In genomic region chr11:86196291-86196690, GRCh38 we compare ENCODE assay signal across 1 cellular context.
TF ChIP-seq lines count a peak whose summit lies in the region.

No MANE protein-coding gene starts in this region.

TF ChIP-seq in K562, 482 proteins besides CTCF, POLR2A, EP300 and RAD21 (continued from another document and continues in another):
- TF ChIP-seq CHD7 (IDR thresholded peaks at IDR 0.05; ENCODE audit: low read depth, low read length) = no peak
- TF ChIP-seq THRA (IDR thresholded peaks at IDR 0.05) = no peak
- no peak for TF ChIP-seq E2F4 (CRISPR knock-in tag; IDR thresholded peaks at IDR 0.05; ENCODE audit: low read depth)
- TF ChIP-seq ZNF354B (CRISPR knock-in tag; IDR thresholded peaks at IDR 0.05) = no peak
- TF ChIP-seq KDM5B (IDR thresholded peaks at IDR 0.05; ENCODE audit: insufficient replicate concordance, low read depth, low read length) = no peak
- TF ChIP-seq SMAD2 (IDR thresholded peaks at IDR 0.05; ENCODE audit: low read depth, low read length) = no peak
- TF ChIP-seq GTF3C2 (IDR thresholded peaks at IDR 0.05; ENCODE audit: borderline replicate concordance, extremely low read depth, insufficient read length) = no peak
- TF ChIP-seq JUND (IDR thresholded peaks at IDR 0.05; ENCODE audit: borderline replicate concordance, low read depth, low read length) = no peak; the same call in 1 of the 2 replicates
- peak; percentile 19; the same call in 1 of the 3 replicates for TF ChIP-seq JUND (tag; IDR thresholded peaks at IDR 0.05; ENCODE audit: borderline replicate concordance, low read depth, low read length)
- TF ChIP-seq CREB3L1 (IDR thresholded peaks at IDR 0.05; ENCODE audit: borderline replicate concordance, low read depth) = 0 out of 2 replicates have a peak, but pooled peaks have one; percentile 31
- no peak for TF ChIP-seq TFE3 (CRISPR knock-in tag; IDR thresholded peaks at IDR 0.05)
- no peak for TF ChIP-seq ZEB2 (IDR thresholded peaks at IDR 0.05)
- TF ChIP-seq GABPA (tag; conservative IDR thresholded peaks at IDR 0.05; ENCODE audit: low read depth) = no peak
- no peak; the same call in 1 of the 2 replicates for TF ChIP-seq NFRKB (IDR thresholded peaks at IDR 0.05; ENCODE audit: low read depth)
- TF ChIP-seq ZNF41 (CRISPR knock-in tag; conservative IDR thresholded peaks at IDR 0.05) = no peak
- no peak for TF ChIP-seq ZNF655 (CRISPR knock-in tag; IDR thresholded peaks at IDR 0.05)
- no peak for TF ChIP-seq ZNF174 (CRISPR knock-in tag; IDR thresholded peaks at IDR 0.05)
- TF ChIP-seq ARID3A (IDR thresholded peaks at IDR 0.05; ENCODE audit: borderline replicate concordance, low read depth, low read length) = no peak
- no peak for TF ChIP-seq OTX1 (CRISPR knock-in tag; IDR thresholded peaks at IDR 0.05)
- TF ChIP-seq ZNF707 (CRISPR knock-in tag; conservative IDR thresholded peaks at IDR 0.05) = no peak
- TF ChIP-seq NKRF (IDR thresholded peaks at IDR 0.05; ENCODE audit: borderline replicate concordance) = no peak
- TF ChIP-seq PURB (CRISPR knock-in tag; IDR thresholded peaks at IDR 0.05; ENCODE audit: low read depth) = no peak
- TF ChIP-seq SRSF1 (IDR thresholded peaks at IDR 0.05; ENCODE audit: low read depth, low read length) = no peak
- no peak for TF ChIP-seq MLX (CRISPR knock-in tag; conservative IDR thresholded peaks at IDR 0.05)
- TF ChIP-seq PML (IDR thresholded peaks at IDR 0.05; ENCODE audit: low read length) = no peak
- TF ChIP-seq KHSRP (IDR thresholded peaks at IDR 0.05) = no peak
